In genomic region chr16:89444151-89444723, GRCh38 we compare ENCODE assay signal across 1 cellular context.
TF ChIP-seq lines count a peak whose summit lies in the region.

No MANE protein-coding gene starts in this region.

TF ChIP-seq in GM23338, 12 proteins besides CTCF, POLR2A, EP300 and RAD21 (continued from another document):
- TF ChIP-seq ZNF462 (CRISPR knock-in tag; IDR thresholded peaks at IDR 0.05), result no peak
- no peak for TF ChIP-seq STAT1 (IDR thresholded peaks at IDR 0.05; ENCODE audit: unreplicated experiment)
- no peak for TF ChIP-seq NANOG (IDR thresholded peaks at IDR 0.05; ENCODE audit: borderline replicate concordance)
- no peak for TF ChIP-seq ETS1 (IDR thresholded peaks at IDR 0.05)
- no peak for TF ChIP-seq EZH2 (IDR thresholded peaks at IDR 0.05; ENCODE audit: low read depth, unreplicated experiment)
- TF ChIP-seq ZNF114 (CRISPR knock-in tag; IDR thresholded peaks at IDR 0.05), result no peak
- TF ChIP-seq POLR2AphosphoS5 (IDR thresholded peaks at IDR 0.05; ENCODE audit: low read depth), result no peak
- TF ChIP-seq CREB1 (CRISPR knock-in tag; IDR thresholded peaks at IDR 0.05; ENCODE audit: low read depth), result no peak
- TF ChIP-seq ZNF331 (CRISPR knock-in tag; IDR thresholded peaks at IDR 0.05; ENCODE audit: low read depth), result no peak
- no peak for TF ChIP-seq JUNB (IDR thresholded peaks at IDR 0.05; ENCODE audit: unreplicated experiment)
- TF ChIP-seq EZH2phosphoT487 (IDR thresholded peaks at IDR 0.05; ENCODE audit: unreplicated experiment), result no peak
